Comparison of ENCODE assay signal across 8 cellular contexts in genomic region chr3:148319161-148319915, GRCh38.
DNase-seq lines count a peak whose midpoint lies in the region; ATAC-seq lines count a peak whose summit lies in the region.

No MANE protein-coding gene starts in this region.

- DNase-seq in HCEC 1CT (peak; percentile 88), M059J (ENCODE audit: low read depth) (peak; percentile 50), NCI-H510A (lab: John Stamatoyannopoulos, UW) (no peak), iPS-NIHi7 (ENCODE audit: extremely low spot score) (no peak), ACHN (no peak)
- no peak for DNase-seq in activated CD4-positive, alpha-beta T cell treated with anti-CD3 and anti-CD28 coated beads for 1 hour

- ATAC-seq in GM18517 (IDR thresholded peaks at IDR 0.05; ENCODE audit: unreplicated experiment), result peak; percentile 98
- ATAC-seq in esophagus mucosa, result peak; percentile 11

- in situ Hi-C loops in ACHN (cut with HindIII; ENCODE audit: low pct_ligation_motif_present, low pct_unique_long_range_greater_than_20kb, low sequenced_read_pairs), result no loop called here

Comparison
In these comparisons a context has a peak if more than half of its experiments do, and no peak if none do; other contexts are left out.
1. DNase-seq: peak in HCEC 1CT (single experiment) and M059J (single experiment); none in NCI-H510A (single experiment), activated CD4-positive, alpha-beta T cell treated with anti-CD3 and anti-CD28 coated beads for 1 hour (single experiment), iPS-NIHi7 (single experiment) and ACHN (single experiment).